Comparison of ENCODE assay signal across 11 cellular contexts in the genomic region with DNA sequence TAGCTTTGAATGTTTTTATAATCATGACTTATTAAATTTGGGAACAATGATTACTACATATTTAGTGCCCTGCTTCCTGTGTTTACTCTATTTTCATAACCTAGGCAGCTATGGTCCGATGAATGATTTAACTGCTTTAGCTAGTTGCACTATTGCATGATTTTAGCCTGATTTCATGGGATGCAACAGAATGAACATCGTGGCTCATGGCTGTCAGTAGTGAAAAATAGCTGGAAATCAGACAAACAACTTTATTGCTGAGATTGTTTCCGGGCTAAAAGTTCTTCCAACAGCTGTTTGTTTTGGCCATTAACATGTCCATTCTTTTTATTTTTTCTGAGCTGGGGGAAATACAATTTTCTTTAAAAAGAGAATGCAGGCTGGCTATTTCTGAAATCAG. TPM values are rescaled to one million over a fixed set of nuclear protein-coding genes. Genes with fewer than 3 reads are reported as not detected.
DNase-seq lines count a peak whose midpoint lies in the region; ATAC-seq and TF ChIP-seq lines count a peak whose summit lies in the region.
"Had no signal": no experiment of that assay in that cellular context is flagged by ENCODE, and none has a peak within 500 bp of the region (broad histone marks: within the 10 kb centered on the region; RNA-seq: fewer than 3 reads in every experiment).

A gene with protein sequence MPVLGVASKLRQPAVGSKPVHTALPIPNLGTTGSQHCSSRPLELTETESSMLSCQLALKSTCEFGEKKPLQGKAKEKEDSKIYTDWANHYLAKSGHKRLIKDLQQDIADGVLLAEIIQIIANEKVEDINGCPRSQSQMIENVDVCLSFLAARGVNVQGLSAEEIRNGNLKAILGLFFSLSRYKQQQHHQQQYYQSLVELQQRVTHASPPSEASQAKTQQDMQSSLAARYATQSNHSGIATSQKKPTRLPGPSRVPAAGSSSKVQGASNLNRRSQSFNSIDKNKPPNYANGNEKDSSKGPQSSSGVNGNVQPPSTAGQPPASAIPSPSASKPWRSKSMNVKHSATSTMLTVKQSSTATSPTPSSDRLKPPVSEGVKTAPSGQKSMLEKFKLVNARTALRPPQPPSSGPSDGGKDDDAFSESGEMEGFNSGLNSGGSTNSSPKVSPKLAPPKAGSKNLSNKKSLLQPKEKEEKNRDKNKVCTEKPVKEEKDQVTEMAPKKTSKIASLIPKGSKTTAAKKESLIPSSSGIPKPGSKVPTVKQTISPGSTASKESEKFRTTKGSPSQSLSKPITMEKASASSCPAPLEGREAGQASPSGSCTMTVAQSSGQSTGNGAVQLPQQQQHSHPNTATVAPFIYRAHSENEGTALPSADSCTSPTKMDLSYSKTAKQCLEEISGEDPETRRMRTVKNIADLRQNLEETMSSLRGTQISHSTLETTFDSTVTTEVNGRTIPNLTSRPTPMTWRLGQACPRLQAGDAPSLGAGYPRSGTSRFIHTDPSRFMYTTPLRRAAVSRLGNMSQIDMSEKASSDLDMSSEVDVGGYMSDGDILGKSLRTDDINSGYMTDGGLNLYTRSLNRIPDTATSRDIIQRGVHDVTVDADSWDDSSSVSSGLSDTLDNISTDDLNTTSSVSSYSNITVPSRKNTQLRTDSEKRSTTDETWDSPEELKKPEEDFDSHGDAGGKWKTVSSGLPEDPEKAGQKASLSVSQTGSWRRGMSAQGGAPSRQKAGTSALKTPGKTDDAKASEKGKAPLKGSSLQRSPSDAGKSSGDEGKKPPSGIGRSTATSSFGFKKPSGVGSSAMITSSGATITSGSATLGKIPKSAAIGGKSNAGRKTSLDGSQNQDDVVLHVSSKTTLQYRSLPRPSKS (N-terminal part only) (plus strand): TSS at position 393 of the 400 bp plus-strand sequence. CDS start 568 bp downstream, outside the sequence.

- H3K4me2 ChIP-seq in fibroblast of lung (ENCODE audit: extremely low read depth, insufficient read depth, low read length) = peak within 1 kb of the TSS; percentile 35

- H3K9ac ChIP-seq in fibroblast of lung (ENCODE audit: insufficient read depth, low read length) = no peak within 1 kb of the TSS
- H3K9ac ChIP-seq: parathyroid adenoma had no signal

- no peak within 1 kb of the TSS for H2AFZ ChIP-seq in fibroblast of lung (ENCODE audit: low read length)
- H2AFZ ChIP-seq: parathyroid adenoma had no signal

- H3K27me3 ChIP-seq in fibroblast of lung (ENCODE audit: control insufficient read depth, insufficient read depth, low read length) (no peaks in the 10 kb centered on the region), upper lobe of right lung (no peaks in the 10 kb centered on the region)

- ATAC-seq in SK-N-SH treated with all-trans-retinoic acid at 6 μM for 48 hours (peak; percentile 27), upper lobe of right lung (no peak), HG03039 (IDR thresholded peaks at IDR 0.05; ENCODE audit: unreplicated experiment) (no peak), HG03280 (IDR thresholded peaks at IDR 0.05; ENCODE audit: unreplicated experiment) (no peak), GM19395 (IDR thresholded peaks at IDR 0.05; ENCODE audit: unreplicated experiment) (no peak)

- H3K4me1 ChIP-seq in fibroblast of lung (ENCODE audit: control insufficient read depth, extremely low read depth, insufficient read depth, low read length) (no peaks in the 10 kb centered on the region), upper lobe of right lung (peaks cover 4% of the 10 kb centered on the region)
- H3K4me1 ChIP-seq: parathyroid adenoma had no signal

- intact Hi-C loops in upper lobe of right lung (cut with DNase I) = no loop called here

- H3K27ac ChIP-seq in fibroblast of lung (ENCODE audit: insufficient read depth, low read length) (no peak within 1 kb of the TSS), upper lobe of right lung (no peak within 1 kb of the TSS)
- H3K27ac ChIP-seq: parathyroid adenoma had no signal

- TF ChIP-seq CTCF in fibroblast of lung (conservative IDR thresholded peaks at IDR 0.05 in 1 of 2, IDR thresholded peaks at IDR 0.05 in 1 of 2; ENCODE audit: low read depth in 1 of 2, low read length in 2 of 2) (no peak), upper lobe of right lung (IDR thresholded peaks at IDR 0.05) (no peak)

- DNase-seq in fibroblast of lung (ENCODE audit: low read depth in 2 of 2) = peak; percentile 20 to 75
- peak; percentile 46 for DNase-seq in myocyte (ENCODE audit: low read depth)
- no peak for DNase-seq in upper lobe of right lung
- DNase-seq in activated gamma-delta T cell (lab: John Stamatoyannopoulos, UW) = no peak
- DNase-seq: DND-41, NCI-H526 treated with DMSO at 0.1 percent for 48 hours had no signal

- H3K9me3 ChIP-seq in fibroblast of lung (ENCODE audit: control insufficient read depth, insufficient read depth, low read depth, low read length) = no peaks in the 10 kb centered on the region
- no peaks in the 10 kb centered on the region for H3K9me3 ChIP-seq in upper lobe of right lung

- H3K4me3 ChIP-seq in fibroblast of lung (replicated peaks in 1 of 4; ENCODE audit: control extremely low read depth in 1 of 4, insufficient read depth in 1 of 4, low read depth in 3 of 4, low read length in 4 of 4) (no peak within 1 kb of the TSS), upper lobe of right lung (peak within 1 kb of the TSS; percentile 31)

- no peaks in the 10 kb centered on the region for H4K20me1 ChIP-seq in fibroblast of lung (ENCODE audit: control insufficient read depth, extremely low read depth, insufficient read depth, low read length)

- H3K36me3 ChIP-seq in fibroblast of lung (ENCODE audit: control insufficient read depth, insufficient read depth, low read length) (no peaks in the 10 kb centered on the region), upper lobe of right lung (no peaks in the 10 kb centered on the region)

- no peaks in the 10 kb centered on the region for H3K79me2 ChIP-seq in fibroblast of lung (ENCODE audit: control insufficient read depth, insufficient read depth, low read length)
- H3K79me2 ChIP-seq: parathyroid adenoma had no signal

TF ChIP-seq in SK-N-SH treated with all-trans-retinoic acid at 6 μM for 48 hours, 23 proteins besides CTCF, POLR2A, EP300 and RAD21:
- TF ChIP-seq OSR1 (CRISPR knock-in tag; IDR thresholded peaks at IDR 0.05) (no peak), ZNF8 (CRISPR knock-in tag; IDR thresholded peaks at IDR 0.05) (no peak), CSDC2 (CRISPR knock-in tag; IDR thresholded peaks at IDR 0.05) (no peak), TCF4 (CRISPR knock-in tag; IDR thresholded peaks at IDR 0.05; ENCODE audit: borderline replicate concordance) (no peak)

RNA-seq across cellular contexts. Expression of the gene that starts here (rescaled TPM):
- total RNA-seq in fibroblast of lung (50.3 and 60.6 TPM in 2 replicates), myocyte (17.1 and 70.5 TPM in 2 replicates), upper lobe of right lung (17.8 TPM)
- polyA plus RNA-seq in fibroblast of lung = 30.8 and 40.9 TPM in 2 replicates
- 14.9 and 15.3 TPM in 2 replicates for polyA plus RNA-seq in fibroblast of lung (2012)
- polyA minus RNA-seq in fibroblast of lung (ENCODE audit: low replicate concordance) = 192 and 387 TPM in 2 replicates
- 16.6 TPM for polyA plus RNA-seq in myocyte (2012)

Comparison
In these comparisons a context has a peak if more than half of its experiments do, and no peak if none do; other contexts are left out.
1. DNase-seq: peak in fibroblast of lung (2 of 2) and myocyte (single experiment); none in upper lobe of right lung (single experiment) and activated gamma-delta T cell (single experiment).